Comparison of ENCODE assay signal across 16 cellular contexts in the genomic region with DNA sequence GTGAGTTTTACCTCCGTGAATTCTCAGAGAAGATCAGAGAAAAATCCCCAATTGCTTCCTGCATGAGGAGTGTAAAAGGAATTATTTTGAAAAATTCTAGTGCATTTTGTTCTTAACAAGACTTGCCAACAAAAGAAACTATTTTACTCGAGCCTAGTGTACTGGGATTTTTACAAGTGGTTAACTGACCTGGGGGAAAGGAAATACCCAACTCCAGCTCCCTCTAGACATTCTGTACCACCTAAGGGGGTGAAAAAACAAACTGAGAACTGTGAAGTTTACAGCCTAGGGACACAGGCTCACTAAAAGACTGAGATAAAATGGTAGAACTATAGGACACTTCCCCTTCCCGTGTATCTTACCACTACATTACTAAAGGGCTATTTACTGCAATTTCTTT. TPM values are rescaled to one million over a fixed set of nuclear protein-coding genes. Genes with fewer than 3 reads are reported as not detected.
DNase-seq lines count a peak whose midpoint lies in the region; ATAC-seq and TF ChIP-seq lines count a peak whose summit lies in the region.
"Had no signal": no experiment of that assay in that cellular context is flagged by ENCODE, and none has a peak within 500 bp of the region (broad histone marks: within the 10 kb centered on the region; RNA-seq: fewer than 3 reads in every experiment).

No MANE protein-coding gene starts in this region.

- POLR2A ChIA-PET in AG04450 (lab: Yijun Ruan, JAX) (no interaction called here), IMR-90 (lab: Charles Lee; ENCODE audit: unreplicated experiment) (no interaction called here)

- peak overlapping the region; percentile 55 for H3K9ac ChIP-seq in IMR-90 (ENCODE audit: low read depth, low read length)

- no peak overlapping the region for H2AFZ ChIP-seq in IMR-90 (replicated peaks; ENCODE audit: low read length, poor library complexity)

- no TSS peak for BruUV-seq in IMR-90 (replicated peaks; lab: Mats Ljungman, UMichigan)

- TF ChIP-seq CTCF in AG04450 (IDR thresholded peaks at IDR 0.05; ENCODE audit: low read depth, low read length) (no peak), IMR-90 (conservative IDR thresholded peaks at IDR 0.05; ENCODE audit: low read depth, low read length) (no peak), epithelial cell of esophagus (IDR thresholded peaks at IDR 0.05; ENCODE audit: insufficient read depth, low read depth, low read length, missing control alignments) (no peak), neural crest cell (conservative IDR thresholded peaks at IDR 0.05) (no peak)

- peak overlapping the region; percentile 41 for H3K18ac ChIP-seq in IMR-90 (ENCODE audit: low read depth, low read length)

- WGBS in IMR-90 (ENCODE audit: extremely low coverage in 2 of 2, insufficient read length in 1 of 2), 2 experiments = no CpG with 5 or more reads among the region's 3 CpGs

- no peak for TF ChIP-seq POLR2A in IMR-90 (IDR thresholded peaks at IDR 0.05; ENCODE audit: low read depth, low read length)

- H3K9me1 ChIP-seq in IMR-90 (ENCODE audit: insufficient read depth, low read length) = no peaks in the 10 kb centered on the region

- H3K4me3 ChIP-seq in AG04450 (ENCODE audit: low read depth, low read length) (peak overlapping the region; percentile 90), IMR-90 (ENCODE audit: insufficient read depth, low read depth, low read length) (no peak overlapping the region), epithelial cell of esophagus (ENCODE audit: low read length) (peak overlapping the region; percentile 97)
- H3K4me3 ChIP-seq: mucosa of descending colon had no signal

- H3K4me1 ChIP-seq in IMR-90 (ENCODE audit: control insufficient read depth, insufficient read depth, low read length) = peaks cover 2% of the 10 kb centered on the region; the same call in 1 of the 2 replicates

- DNase-seq in AG04450 (ENCODE audit: low read depth, low spot score) = no peak
- no peak for DNase-seq in IMR-90
- DNase-seq in epithelial cell of esophagus (ENCODE audit: low read depth) = peak; percentile 9
- no peak for DNase-seq in neural crest cell (ENCODE audit: low read depth, low spot score)
- no peak for DNase-seq in activated CD4-positive, CD25-positive, alpha-beta regulatory T cell (lab: John Stamatoyannopoulos, UW)
- no peak for DNase-seq in activated CD8-positive, alpha-beta memory T cell treated with anti-CD3 and anti-CD28 coated beads for 24 hours
- no peak for DNase-seq in middle frontal gyrus (ENCODE audit: extremely low spot score, low spot score)
- no peak for DNase-seq in SKM-1 treated with dmso at 0.1 percent for 144 hours (lab: John Stamatoyannopoulos, UW; ENCODE audit: unreplicated experiment)
- DNase-seq: activated CD8-positive, alpha-beta memory T cell treated with anti-CD3 and anti-CD28 coated beads, Interleukin-2, amount 50 U/mL, for 4 hours; effector memory CD8-positive, alpha-beta T cell; hippocampal formation; MM.1S; mucosa of descending colon; NCI-H2227 treated with DMSO at 0.1 percent for 48 hours; upper lobe of left lung had no signal

- no peak overlapping the region for H2BK120ac ChIP-seq in IMR-90 (ENCODE audit: low read depth, low read length)

- peak overlapping the region; percentile 48; the same call in 1 of the 2 replicates for H3K4ac ChIP-seq in IMR-90 (ENCODE audit: low read depth, low read length)

- H3K27me3 Mint-ChIP-seq in neural crest cell (ENCODE audit: low read depth) = no peaks in the 10 kb centered on the region

- ATAC-seq in IMR-90 (ENCODE audit: low read depth) = no peak
- ATAC-seq: effector memory CD8-positive, alpha-beta T cell; mucosa of descending colon had no signal

- H3K27me3 ChIP-seq in AG04450 (ENCODE audit: control insufficient read depth, insufficient read depth, low read length) (no peaks in the 10 kb centered on the region), IMR-90 (ENCODE audit: control insufficient read depth, insufficient read depth, low read length) (no peaks in the 10 kb centered on the region)
- H3K27me3 ChIP-seq: upper lobe of left lung had no signal

- H4K91ac ChIP-seq in IMR-90 (ENCODE audit: insufficient read depth, low read depth, low read length) = no peak overlapping the region

- H3K56ac ChIP-seq in IMR-90 (ENCODE audit: extremely low read depth, insufficient read depth, low read length) = no peak overlapping the region

- peak overlapping the region; percentile 34 for H2BK5ac ChIP-seq in IMR-90 (ENCODE audit: low read depth, low read length, poor library complexity, severe bottlenecking)

- in situ Hi-C loops in IMR-90 (cut with MboI; ENCODE audit: low sequenced_read_pairs) = no loop called here

- peak overlapping the region; percentile 40; the same call in 1 of the 2 replicates for H3K14ac ChIP-seq in IMR-90 (replicated peaks; ENCODE audit: low read depth, low read length)

- no peak overlapping the region for H2AK9ac ChIP-seq in IMR-90 (replicated peaks; ENCODE audit: low read depth, low read length, poor library complexity)

- H4K8ac ChIP-seq in IMR-90 (ENCODE audit: low read depth in 2 of 2, low read length in 2 of 2) = no peak overlapping the region

- H4K20me1 ChIP-seq in IMR-90 (ENCODE audit: insufficient read depth, low read length) = no peaks in the 10 kb centered on the region; the same call in 1 of the 2 replicates

- intact Hi-C loops in IMR-90 (cut with micrococcal nuclease) = no loop called here

- H3K9me3 ChIP-seq in AG04450 (ENCODE audit: control insufficient read depth, insufficient read depth, low read length) (peaks cover 5% of the 10 kb centered on the region; the same call in 1 of the 2 replicates), IMR-90 (ENCODE audit: control insufficient read depth, insufficient read depth, low read length) (no peaks in the 10 kb centered on the region)
- H3K9me3 ChIP-seq: mucosa of descending colon, upper lobe of left lung had no signal

- no peak overlapping the region for H3K27ac ChIP-seq in AG04450 (ENCODE audit: low read depth, low read length)
- H3K27ac ChIP-seq in IMR-90 (ENCODE audit: insufficient read depth, low read length) = peak overlapping the region; percentile 62; the same call in 1 of the 2 replicates

- H2BK15ac ChIP-seq in IMR-90 (ENCODE audit: low read depth, low read length) = no peak overlapping the region

- peak overlapping the region; percentile 60 for H4K5ac ChIP-seq in IMR-90 (ENCODE audit: low read depth, low read length)

- H3K79me1 ChIP-seq in IMR-90 (ENCODE audit: low read depth in 1 of 2, low read length in 2 of 2) = peaks cover 11 to 14% of the 10 kb centered on the region in 2 experiments

- no peaks in the 10 kb centered on the region for H3K9me3 Mint-ChIP-seq in neural crest cell
- H3K9me3 Mint-ChIP-seq: effector memory CD8-positive, alpha-beta T cell had no signal

- H3K27ac Mint-ChIP-seq in neural crest cell (ENCODE audit: unreplicated experiment) = peak overlapping the region; percentile 86

- H3K36me3 ChIP-seq in IMR-90 (ENCODE audit: control insufficient read depth, insufficient read depth, low read length) = no peaks in the 10 kb centered on the region
- H3K36me3 ChIP-seq: upper lobe of left lung had no signal

- H3K4me3 Mint-ChIP-seq in neural crest cell = peak overlapping the region; percentile 92

- no peak overlapping the region for H2BK20ac ChIP-seq in IMR-90 (ENCODE audit: low read depth, low read length)

- dilution Hi-C loops in IMR-90 (cut with HindIII; ENCODE audit: low sequenced_read_pairs, unreplicated experiment) = no loop called here

- peak overlapping the region; percentile 94 for H3K4me2 ChIP-seq in IMR-90 (ENCODE audit: low read depth, low read length)

- TF ChIP-seq RAD21 in IMR-90 (IDR thresholded peaks at IDR 0.05; ENCODE audit: low read length) = no peak

- H3K36me3 Mint-ChIP-seq in neural crest cell (ENCODE audit: low read depth) = peaks cover 3% of the 10 kb centered on the region

- peak overlapping the region; percentile 40; the same call in 1 of the 2 replicates for H3K23ac ChIP-seq in IMR-90 (ENCODE audit: low read depth, low read length)

- no peak overlapping the region for H2AK5ac ChIP-seq in IMR-90 (ENCODE audit: low read depth, low read length)

- CTCF ChIA-PET in AG04450 (lab: Charles Lee) (no interaction called here), IMR-90 (lab: Yijun Ruan, JAX) (interaction anchor here (0.7 to 0.8 kb wide), 2 partner anchors 314 to 821 kb away, joined by 3 to 5 read pairs; no protein-coding TSS in a partner anchor)

- H3K4me1 Mint-ChIP-seq in neural crest cell = peaks cover 43% of the 10 kb centered on the region

TF ChIP-seq in IMR-90, 13 proteins besides CTCF, POLR2A, EP300 and RAD21 (continues in another document):
- TF ChIP-seq MXI1 (IDR thresholded peaks at IDR 0.05; ENCODE audit: borderline replicate concordance, low read depth, low read length) (no peak), CEBPB (IDR thresholded peaks at IDR 0.05; ENCODE audit: low read depth, low read length) (no peak), RCOR1 (IDR thresholded peaks at IDR 0.05; ENCODE audit: insufficient replicate concordance, low read length) (no peak), NFE2L2 (IDR thresholded peaks at IDR 0.05; ENCODE audit: low read depth, low read length) (no peak), CHD1 (IDR thresholded peaks at IDR 0.05; ENCODE audit: low read depth, low read length) (no peak), FOS (IDR thresholded peaks at IDR 0.05; ENCODE audit: low read depth, low read length) (no peak), MAFK (IDR thresholded peaks at IDR 0.05; ENCODE audit: low read depth, low read length) (no peak)
- TF ChIP-seq, protein P1, sequence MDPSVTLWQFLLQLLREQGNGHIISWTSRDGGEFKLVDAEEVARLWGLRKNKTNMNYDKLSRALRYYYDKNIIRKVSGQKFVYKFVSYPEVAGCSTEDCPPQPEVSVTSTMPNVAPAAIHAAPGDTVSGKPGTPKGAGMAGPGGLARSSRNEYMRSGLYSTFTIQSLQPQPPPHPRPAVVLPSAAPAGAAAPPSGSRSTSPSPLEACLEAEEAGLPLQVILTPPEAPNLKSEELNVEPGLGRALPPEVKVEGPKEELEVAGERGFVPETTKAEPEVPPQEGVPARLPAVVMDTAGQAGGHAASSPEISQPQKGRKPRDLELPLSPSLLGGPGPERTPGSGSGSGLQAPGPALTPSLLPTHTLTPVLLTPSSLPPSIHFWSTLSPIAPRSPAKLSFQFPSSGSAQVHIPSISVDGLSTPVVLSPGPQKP (IDR thresholded peaks at IDR 0.05; ENCODE audit: borderline replicate concordance, low read depth, low read length) = no peak

RNA-seq across cellular contexts. Expression of a gene that starts 2.6 kb away (rescaled TPM):
- polyA plus RNA-seq in AG04450 (2011; rRNA removed) = 349 and 437 TPM in 2 replicates
- 208 and 236 TPM in 2 replicates for polyA minus RNA-seq in AG04450 (2011; rRNA and poly(A)+ RNA removed)
- total RNA-seq in IMR-90 (2012; rRNA removed) = 178 and 246 TPM in 2 replicates
- polyA plus RNA-seq in IMR-90 (2012; rRNA removed) = 117 and 140 TPM in 2 replicates
- polyA plus RNA-seq in IMR-90 (2012; cell fraction: cytosol; rRNA removed) = 29.7 and 40.9 TPM in 2 replicates
- 18.4 and 108 TPM in 2 replicates for polyA plus RNA-seq in IMR-90 (2012; cell fraction: nucleus; rRNA removed; ENCODE audit: low replicate concordance)
- 252 and 256 TPM in 2 replicates for total RNA-seq in neural crest cell

RNA-seq across cellular contexts. Expression of a gene that starts 52.9 kb away (rescaled TPM):
- polyA plus RNA-seq in AG04450 (2011; rRNA removed) (not detected in 2 replicates), IMR-90 (2012; rRNA removed) (not detected in 2 replicates)
- polyA minus RNA-seq in AG04450 (2011; rRNA and poly(A)+ RNA removed) = not detected in 2 replicates
- total RNA-seq in IMR-90 (2012; rRNA removed) (not detected in 2 replicates), neural crest cell (not detected in 2 replicates)
- not detected in 2 replicates for polyA plus RNA-seq in IMR-90 (2012; cell fraction: cytosol; rRNA removed)
- polyA plus RNA-seq in IMR-90 (2012; cell fraction: nucleus; rRNA removed; ENCODE audit: low replicate concordance) = not detected in 2 replicates
- total RNA-seq: G401 had no signal
